1 cellular context compared by ENCODE assay signal in genomic region chr11:58788355-58789023, GRCh38.
A peak's percentile ranks its signal among the peaks of the same experiment; 100 is the strongest.
TF ChIP-seq lines count a peak whose summit lies in the region.

No MANE protein-coding gene starts in this region.

TF ChIP-seq in K562, 482 proteins besides CTCF, POLR2A, EP300 and RAD21 (continued from another document):
- TF ChIP-seq MLX (CRISPR knock-in tag; conservative IDR thresholded peaks at IDR 0.05), result no peak
- peak; percentile 49; the same call in 1 of the 2 replicates for TF ChIP-seq SP1 (CRISPR knock-in tag; IDR thresholded peaks at IDR 0.05)
- TF ChIP-seq BACH1 (tag; IDR thresholded peaks at IDR 0.05), result no peak
- TF ChIP-seq, protein P1, sequence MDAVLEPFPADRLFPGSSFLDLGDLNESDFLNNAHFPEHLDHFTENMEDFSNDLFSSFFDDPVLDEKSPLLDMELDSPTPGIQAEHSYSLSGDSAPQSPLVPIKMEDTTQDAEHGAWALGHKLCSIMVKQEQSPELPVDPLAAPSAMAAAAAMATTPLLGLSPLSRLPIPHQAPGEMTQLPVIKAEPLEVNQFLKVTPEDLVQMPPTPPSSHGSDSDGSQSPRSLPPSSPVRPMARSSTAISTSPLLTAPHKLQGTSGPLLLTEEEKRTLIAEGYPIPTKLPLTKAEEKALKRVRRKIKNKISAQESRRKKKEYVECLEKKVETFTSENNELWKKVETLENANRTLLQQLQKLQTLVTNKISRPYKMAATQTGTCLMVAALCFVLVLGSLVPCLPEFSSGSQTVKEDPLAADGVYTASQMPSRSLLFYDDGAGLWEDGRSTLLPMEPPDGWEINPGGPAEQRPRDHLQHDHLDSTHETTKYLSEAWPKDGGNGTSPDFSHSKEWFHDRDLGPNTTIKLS (IDR thresholded peaks at IDR 0.05; ENCODE audit: borderline replicate concordance, low read depth), result no peak
- 0 out of 2 replicates have a peak, but pooled peaks have one; percentile 17 for TF ChIP-seq ZBTB17 (CRISPR knock-in tag; IDR thresholded peaks at IDR 0.05)
- no peak for TF ChIP-seq ZNF274 (IDR thresholded peaks at IDR 0.05; ENCODE audit: borderline replicate concordance, low read depth, low read length)
- TF ChIP-seq BHLHE40 (IDR thresholded peaks at IDR 0.05; ENCODE audit: low read length), result peak; percentile 14; the same call in 1 of the 2 replicates
- no peak for TF ChIP-seq ZNF717 (CRISPR knock-in tag; IDR thresholded peaks at IDR 0.05)
- TF ChIP-seq MXD1 (CRISPR knock-in tag; IDR thresholded peaks at IDR 0.05; ENCODE audit: borderline replicate concordance, poor library complexity, severe bottlenecking), result no peak
- no peak for TF ChIP-seq ZNF644 (tag; IDR thresholded peaks at IDR 0.05; ENCODE audit: low read depth)
- TF ChIP-seq SMAD2 (IDR thresholded peaks at IDR 0.05; ENCODE audit: low read depth, low read length), result no peak
- TF ChIP-seq SMC3 (conservative IDR thresholded peaks at IDR 0.05; ENCODE audit: insufficient read depth, low read depth, low read length), result peak; percentile 94
- no peak for TF ChIP-seq BRF1 (IDR thresholded peaks at IDR 0.05; ENCODE audit: borderline replicate concordance, extremely low read depth, insufficient read length)
- TF ChIP-seq RCOR1 (IDR thresholded peaks at IDR 0.05; ENCODE audit: borderline replicate concordance in 1 of 2, low read depth in 2 of 2, low read length in 2 of 2), result 0 out of 4 replicates have a peak, but pooled peaks of 1 of the 2 experiments have one; percentile 66
- TF ChIP-seq ZNF507 (tag; conservative IDR thresholded peaks at IDR 0.05), result no peak
- peak in 1 of 2 experiments; percentile 30; a peak in 1 of 4 replicates for TF ChIP-seq MAZ (CRISPR knock-in tag; conservative IDR thresholded peaks at IDR 0.05 in 1 of 2, IDR thresholded peaks at IDR 0.05 in 1 of 2)
- no peak for TF ChIP-seq ZNF197 (CRISPR knock-in tag; IDR thresholded peaks at IDR 0.05; ENCODE audit: low read depth)
- TF ChIP-seq CBX1 (IDR thresholded peaks at IDR 0.05; ENCODE audit: low read depth), result no peak
- TF ChIP-seq, protein P2, sequence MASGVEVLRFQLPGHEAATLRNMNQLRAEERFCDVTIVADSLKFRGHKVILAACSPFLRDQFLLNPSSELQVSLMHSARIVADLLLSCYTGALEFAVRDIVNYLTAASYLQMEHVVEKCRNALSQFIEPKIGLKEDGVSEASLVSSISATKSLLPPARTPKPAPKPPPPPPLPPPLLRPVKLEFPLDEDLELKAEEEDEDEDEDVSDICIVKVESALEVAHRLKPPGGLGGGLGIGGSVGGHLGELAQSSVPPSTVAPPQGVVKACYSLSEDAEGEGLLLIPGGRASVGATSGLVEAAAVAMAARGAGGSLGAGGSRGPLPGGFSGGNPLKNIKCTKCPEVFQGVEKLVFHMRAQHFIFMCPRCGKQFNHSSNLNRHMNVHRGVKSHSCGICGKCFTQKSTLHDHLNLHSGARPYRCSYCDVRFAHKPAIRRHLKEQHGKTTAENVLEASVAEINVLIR (CRISPR knock-in tag; IDR thresholded peaks at IDR 0.05), result no peak
- no peak for TF ChIP-seq SIRT6 (IDR thresholded peaks at IDR 0.05; ENCODE audit: low read depth, low read length)
- TF ChIP-seq CXXC5 (CRISPR knock-in tag; IDR thresholded peaks at IDR 0.05), result peak; percentile 26; the same call in 1 of the 2 replicates
- TF ChIP-seq SAFB (IDR thresholded peaks at IDR 0.05; ENCODE audit: borderline replicate concordance, low read depth, low read length), result no peak
- peak; percentile 36; the same call in 1 of the 2 replicates for TF ChIP-seq XRCC5 (IDR thresholded peaks at IDR 0.05; ENCODE audit: low read depth, low read length)
- TF ChIP-seq CC2D1A (IDR thresholded peaks at IDR 0.05), result peak; percentile 60
- TF ChIP-seq KLF16 (IDR thresholded peaks at IDR 0.05), result peak; percentile 49; the same call in 1 of the 2 replicates
- TF ChIP-seq ZNF175 (CRISPR knock-in tag; IDR thresholded peaks at IDR 0.05; ENCODE audit: low read depth), result 0 out of 2 replicates have a peak, but pooled peaks have one; percentile 16
- TF ChIP-seq DDX20 (tag; IDR thresholded peaks at IDR 0.05; ENCODE audit: low read depth), result no peak
- TF ChIP-seq CBFA2T2 (conservative IDR thresholded peaks at IDR 0.05), result no peak
- TF ChIP-seq ZNF134 (CRISPR knock-in tag; conservative IDR thresholded peaks at IDR 0.05), result 0 out of 2 replicates have a peak, but pooled peaks have one; percentile 34
- peak; percentile 41; the same call in 1 of the 2 replicates for TF ChIP-seq JUND (IDR thresholded peaks at IDR 0.05; ENCODE audit: borderline replicate concordance, low read depth, low read length)
- peak; percentile 37; the same call in 1 of the 3 replicates for TF ChIP-seq JUND (tag; IDR thresholded peaks at IDR 0.05; ENCODE audit: borderline replicate concordance, low read depth, low read length)
- TF ChIP-seq ZNF408 (CRISPR knock-in tag; IDR thresholded peaks at IDR 0.05; ENCODE audit: low read depth), result no peak
- no peak for TF ChIP-seq MED1 (CRISPR knock-in tag; IDR thresholded peaks at IDR 0.05; ENCODE audit: borderline replicate concordance)
- TF ChIP-seq LCOR (CRISPR knock-in tag; IDR thresholded peaks at IDR 0.05), result no peak
